In the genomic region with DNA sequence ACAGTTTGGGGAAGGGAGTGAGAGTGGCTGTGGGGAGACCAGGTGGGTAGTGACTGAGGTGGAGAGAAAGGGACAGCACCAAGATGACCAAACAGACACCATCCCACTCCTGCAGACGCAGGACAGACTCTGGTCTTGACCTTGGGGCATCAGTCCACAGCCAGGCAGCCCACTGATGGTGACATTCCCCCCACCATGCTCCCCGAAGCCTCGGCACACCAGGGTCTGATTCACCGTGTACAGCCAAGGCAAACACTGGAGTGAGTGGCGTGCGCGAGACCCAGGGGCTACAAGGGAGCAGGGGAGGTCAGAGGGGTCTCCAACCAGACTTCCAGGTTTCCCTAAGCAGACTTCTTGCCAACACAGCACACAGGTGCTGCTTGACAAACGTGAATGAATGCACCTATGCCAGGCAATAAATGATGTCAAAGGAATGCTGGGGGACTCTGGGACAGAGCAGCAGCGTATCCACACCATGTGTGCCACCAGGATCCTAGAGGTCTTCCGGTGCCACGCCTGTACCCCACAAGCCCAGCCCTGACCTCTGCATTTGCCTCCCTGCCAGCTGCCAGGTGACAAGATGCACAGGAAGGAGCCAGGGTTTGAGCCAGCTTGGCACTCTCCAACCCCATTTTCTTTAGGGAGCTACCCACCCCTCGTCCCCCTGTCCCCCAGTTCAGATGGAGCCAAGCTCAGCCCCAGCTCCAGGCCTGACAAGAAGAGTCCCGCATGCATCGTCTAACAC, we compare ENCODE assay signal across 14 cellular contexts. TPM values are rescaled to one million over a fixed set of nuclear protein-coding genes. Genes with fewer than 3 reads are reported as not detected.
DNase-seq lines count a peak whose midpoint lies in the region; ATAC-seq lines count a peak whose summit lies in the region.
"Had no signal": no experiment of that assay in that cellular context is flagged by ENCODE, and none has a peak within 500 bp of the region (broad histone marks: within the 10 kb centered on the region; RNA-seq: fewer than 3 reads in every experiment).

No MANE protein-coding gene starts in this region.

- H3K9me3 ChIP-seq in BLaER1 (no peaks in the 10 kb centered on the region), neuronal stem cell (replicated peaks in 1 of 2; ENCODE audit: control insufficient read depth in 2 of 2, insufficient read depth in 1 of 2, low read depth in 1 of 2, low read length in 2 of 2) (no peaks in the 10 kb centered on the region)
- no peaks in the 10 kb centered on the region for H3K9me3 ChIP-seq in CD8-positive, alpha-beta memory T cell (ENCODE audit: low read length)
- H3K9me3 ChIP-seq in effector memory CD4-positive, alpha-beta T cell (ENCODE audit: control insufficient read depth, low read length): no peaks in the 10 kb centered on the region

- H2BK15ac ChIP-seq in neuronal stem cell (ENCODE audit: low read length): no peak overlapping the region

- H3K27ac Mint-ChIP-seq in CD8-positive, alpha-beta memory T cell: peak overlapping the region; percentile 15 to 99 (median 98)
- H3K27ac Mint-ChIP-seq: activated B cell treated with CpG ODN at 0.5 μM for 24 hours had no signal

- H3K79me1 ChIP-seq in neuronal stem cell (ENCODE audit: low read depth, low read length): peaks cover 29% of the 10 kb centered on the region

- no peak overlapping the region for H2BK12ac ChIP-seq in neuronal stem cell (ENCODE audit: low read length)

- POLR2A ChIA-PET in CD8-positive, alpha-beta memory T cell (lab: Charles Lee): no interaction called here

- H2AFZ ChIP-seq in neuronal stem cell (ENCODE audit: low read length): no peak overlapping the region
- H2AFZ ChIP-seq: parathyroid adenoma had no signal

- peak overlapping the region; percentile 71 for H3K27ac ChIP-seq in BLaER1
- no peak overlapping the region for H3K27ac ChIP-seq in CD8-positive, alpha-beta memory T cell (ENCODE audit: low read depth, low read length)
- H3K27ac ChIP-seq in effector memory CD4-positive, alpha-beta T cell (ENCODE audit: insufficient read depth, low read length, poor library complexity, severe bottlenecking): peak overlapping the region; percentile 47
- no peak overlapping the region for H3K27ac ChIP-seq in neuronal stem cell (replicated peaks; ENCODE audit: low read length)
- H3K27ac ChIP-seq: foreskin keratinocyte, parathyroid adenoma had no signal

- no peak for DNase-seq in CD8-positive, alpha-beta memory T cell
- DNase-seq in effector memory CD4-positive, alpha-beta T cell: no peak
- no peak for DNase-seq in neuronal stem cell (ENCODE audit: low spot score)
- DNase-seq in SK-N-DZ (ENCODE audit: low spot score): no peak
- DNase-seq in amniotic stem cell (lab: John Stamatoyannopoulos, UW): no peak
- DNase-seq: activated B cell treated with CpG ODN at 0.5 μM for 24 hours, activated gamma-delta T cell treated with Interleukin-2 at 50 U/mL for 16 hours, COR-L47, dermis blood vessel endothelial cell, foreskin keratinocyte, kidney glomerular epithelial cell had no signal

- H3K4me3 Mint-ChIP-seq in CD8-positive, alpha-beta memory T cell: peak overlapping the region in 2 of 7 donors; percentile 6 to 48
- H3K4me3 Mint-ChIP-seq: activated B cell treated with CpG ODN at 0.5 μM for 24 hours had no signal

- no peaks in the 10 kb centered on the region for H3K27me3 Mint-ChIP-seq in CD8-positive, alpha-beta memory T cell
- H3K27me3 Mint-ChIP-seq: activated B cell treated with CpG ODN at 0.5 μM for 24 hours had no signal

- peaks cover 0 to 26% (median 4%) of the 10 kb centered on the region in 3 donors for H3K36me3 Mint-ChIP-seq in CD8-positive, alpha-beta memory T cell

- H4K8ac ChIP-seq in neuronal stem cell (ENCODE audit: low read depth, low read length): no peak overlapping the region

- H3K4me2 ChIP-seq in BLaER1: peak overlapping the region; percentile 91; the same call in 1 of the 2 replicates
- H3K4me2 ChIP-seq in neuronal stem cell (ENCODE audit: insufficient read depth, low read length, poor library complexity, severe bottlenecking): no peak overlapping the region

- H2AK5ac ChIP-seq in neuronal stem cell (ENCODE audit: low read depth, low read length): no peak overlapping the region

- H3K27me3 ChIP-seq in BLaER1 (no peaks in the 10 kb centered on the region), neuronal stem cell (ENCODE audit: control insufficient read depth in 3 of 3, insufficient read depth in 3 of 3, low read depth in 1 of 3, low read length in 3 of 3) (no peaks in the 10 kb centered on the region)
- H3K27me3 ChIP-seq in CD8-positive, alpha-beta memory T cell (ENCODE audit: insufficient read depth, low read length, poor library complexity, severe bottlenecking): no peaks in the 10 kb centered on the region
- no peaks in the 10 kb centered on the region for H3K27me3 ChIP-seq in effector memory CD4-positive, alpha-beta T cell (replicated peaks; ENCODE audit: control insufficient read depth, insufficient read depth, low read length, poor library complexity, severe bottlenecking)
- H3K27me3 ChIP-seq: foreskin keratinocyte had no signal

- peaks cover 100% of the 10 kb centered on the region for H4K20me1 ChIP-seq in BLaER1

- no peak overlapping the region for H3K14ac ChIP-seq in neuronal stem cell (ENCODE audit: low read length)

- peaks cover 97% of the 10 kb centered on the region for H3K4me1 ChIP-seq in BLaER1
- H3K4me1 ChIP-seq in CD8-positive, alpha-beta memory T cell (ENCODE audit: insufficient read depth, low read length): peaks cover 78% of the 10 kb centered on the region
- H3K4me1 ChIP-seq in effector memory CD4-positive, alpha-beta T cell (ENCODE audit: control insufficient read depth, insufficient read depth, low read length, poor library complexity, severe bottlenecking): peaks cover 57% of the 10 kb centered on the region
- H3K4me1 ChIP-seq in neuronal stem cell (ENCODE audit: control insufficient read depth in 2 of 2, insufficient read depth in 1 of 2, low read depth in 1 of 2, low read length in 2 of 2): peaks cover 23 to 28% of the 10 kb centered on the region in 2 donors
- H3K4me1 ChIP-seq: foreskin keratinocyte had no signal

- CTCF ChIA-PET in CD8-positive, alpha-beta memory T cell (lab: Charles Lee): interaction anchor here (0.6 to 1.2 kb wide), 3 partner anchors 9 to 166 kb away, joined by 3 to 6 read pairs (median 4); no protein-coding TSS in a partner anchor

- no peak overlapping the region for H4K91ac ChIP-seq in neuronal stem cell (ENCODE audit: low read depth, low read length, poor library complexity)

- peak overlapping the region; percentile 51 for H3K23ac ChIP-seq in neuronal stem cell (ENCODE audit: low read depth, low read length, poor library complexity)

- H3K18ac ChIP-seq in neuronal stem cell (ENCODE audit: low read length): no peak overlapping the region

- H2BK120ac ChIP-seq in neuronal stem cell (ENCODE audit: low read depth, low read length): no peak overlapping the region

- no peaks in the 10 kb centered on the region for H3K9me3 Mint-ChIP-seq in CD8-positive, alpha-beta memory T cell
- H3K9me3 Mint-ChIP-seq: activated B cell treated with CpG ODN at 0.5 μM for 24 hours had no signal

- H3K9ac ChIP-seq in BLaER1 (peak overlapping the region; percentile 50; the same call in 1 of the 2 replicates), neuronal stem cell (ENCODE audit: low read depth, low read length, poor library complexity) (no peak overlapping the region)
- H3K9ac ChIP-seq: parathyroid adenoma had no signal

- H3K4me1 Mint-ChIP-seq in CD8-positive, alpha-beta memory T cell: peaks cover 76 to 95% (median 86%) of the 10 kb centered on the region in 3 donors

- no peak for ATAC-seq in GM19463 (IDR thresholded peaks at IDR 0.05; ENCODE audit: unreplicated experiment)
- ATAC-seq: foreskin keratinocyte had no signal

- no CpG with 5 or more reads among the region's 14 CpGs for WGBS in neuronal stem cell (ENCODE audit: extremely low coverage in 2 of 2, insufficient read length in 2 of 2, insufficient replicate concordance in 1 of 2), 2 donors

- H3K36me3 ChIP-seq in BLaER1: peaks cover 50% of the 10 kb centered on the region
- no peaks in the 10 kb centered on the region for H3K36me3 ChIP-seq in CD8-positive, alpha-beta memory T cell (ENCODE audit: insufficient read depth, low read length)
- no peaks in the 10 kb centered on the region for H3K36me3 ChIP-seq in effector memory CD4-positive, alpha-beta T cell (ENCODE audit: control insufficient read depth, insufficient read depth, low read length)
- H3K36me3 ChIP-seq in neuronal stem cell (replicated peaks in 1 of 2; ENCODE audit: control insufficient read depth in 2 of 2, insufficient read depth in 2 of 2, low read length in 2 of 2): peaks cover under 1 to 20% of the 10 kb centered on the region in 2 donors

- H3K4me3 ChIP-seq in BLaER1 (no peak overlapping the region), neuronal stem cell (ENCODE audit: low read length in 2 of 2) (no peak overlapping the region)
- no peak overlapping the region for H3K4me3 ChIP-seq in CD8-positive, alpha-beta memory T cell (ENCODE audit: low read length)
- H3K4me3 ChIP-seq in effector memory CD4-positive, alpha-beta T cell (ENCODE audit: insufficient read depth, low read depth, low read length, poor library complexity, severe bottlenecking): no peak overlapping the region

- H3K4ac ChIP-seq in neuronal stem cell (ENCODE audit: low read length): no peak overlapping the region

- H2BK5ac ChIP-seq in neuronal stem cell (ENCODE audit: low read length): peak overlapping the region; percentile 32

RNA-seq across cellular contexts. Expression of gene RANBP3, which starts 18.5 kb away (rescaled TPM):
- total RNA-seq in CD8-positive, alpha-beta memory T cell: 10 to 100 TPM; 94.8 to 97.6 TPM
- 9.7 TPM for polyA plus RNA-seq in CD8-positive, alpha-beta memory T cell
- polyA plus RNA-seq in neuronal stem cell (2013, experiment 1 of 2): 112 TPM
- polyA plus RNA-seq in neuronal stem cell (2013, experiment 2 of 2): 111 TPM
- 71.9 and 78.2 TPM in 2 replicates for polyA plus RNA-seq in SK-N-DZ (2014; cell fraction: cytosol; rRNA removed)
- 54.0 and 151 TPM in 2 replicates for polyA plus RNA-seq in SK-N-DZ (2014; cell fraction: nucleus; rRNA removed)

RNA-seq across cellular contexts. Expression of gene CAPS, which starts 45.4 kb away (rescaled TPM):
- total RNA-seq in CD8-positive, alpha-beta memory T cell: 1 to 10 TPM; 5.3 to 7.3 TPM
- polyA plus RNA-seq in CD8-positive, alpha-beta memory T cell: 2.7 TPM
- polyA plus RNA-seq in neuronal stem cell (2013, experiment 1 of 2): 3.0 TPM
- polyA plus RNA-seq in neuronal stem cell (2013, experiment 2 of 2): 3.0 TPM
- 3.6 and 5.1 TPM in 2 replicates for polyA plus RNA-seq in SK-N-DZ (2014; cell fraction: cytosol; rRNA removed)
- 8.0 and 11.3 TPM in 2 replicates for polyA plus RNA-seq in SK-N-DZ (2014; cell fraction: nucleus; rRNA removed)

RNA-seq across cellular contexts. Expression of gene VMAC, which starts 54.8 kb away (rescaled TPM):
- 1 to 10 TPM; 4.0 to 4.1 TPM for total RNA-seq in CD8-positive, alpha-beta memory T cell
- polyA plus RNA-seq in CD8-positive, alpha-beta memory T cell: 6.3 TPM
- 2.7 TPM for polyA plus RNA-seq in neuronal stem cell (2013, experiment 1 of 2)
- 2.4 TPM for polyA plus RNA-seq in neuronal stem cell (2013, experiment 2 of 2)
- 5.0 and 5.5 TPM in 2 replicates for polyA plus RNA-seq in SK-N-DZ (2014; cell fraction: cytosol; rRNA removed)
- 5.8 and 11.0 TPM in 2 replicates for polyA plus RNA-seq in SK-N-DZ (2014; cell fraction: nucleus; rRNA removed)

RNA-seq across cellular contexts. Expression of gene NDUFA11, which starts 55.8 kb away (rescaled TPM):
- total RNA-seq in CD8-positive, alpha-beta memory T cell: 100 to 1,000 TPM; 216 to 232 TPM
- polyA plus RNA-seq in CD8-positive, alpha-beta memory T cell: 399 TPM
- 244 TPM for polyA plus RNA-seq in neuronal stem cell (2013, experiment 1 of 2)
- 235 TPM for polyA plus RNA-seq in neuronal stem cell (2013, experiment 2 of 2)
- 265 and 332 TPM in 2 replicates for polyA plus RNA-seq in SK-N-DZ (2014; cell fraction: cytosol; rRNA removed)
- 175 and 232 TPM in 2 replicates for polyA plus RNA-seq in SK-N-DZ (2014; cell fraction: nucleus; rRNA removed)

Comparison
In these comparisons a context has a peak if more than half of its experiments do, and no peak if none do; other contexts are left out.
1. H3K27ac ChIP-seq: peak in BLaER1 (single experiment) and effector memory CD4-positive, alpha-beta T cell (single experiment); none in CD8-positive, alpha-beta memory T cell (single experiment) and neuronal stem cell (single experiment).